8 cellular contexts compared by ENCODE assay signal in genomic region chr15:64355559-64356442, GRCh38. TPM values are rescaled to one million over a fixed set of nuclear protein-coding genes. Genes with fewer than 3 reads are reported as not detected.
DNase-seq lines count a peak whose midpoint lies in the region; ATAC-seq, FAIRE-seq and TF ChIP-seq lines count a peak whose summit lies in the region.

TSS of gene CSNK1G1 (minus strand) at chr15:64356173. CDS start at chr15:64300499, 55,674 bp downstream.

- peak within 1 kb of the TSS; percentile 73 for H2AFZ ChIP-seq in hepatocyte

- no peaks in the 10 kb centered on the region for H3K9me2 ChIP-seq in hepatocyte (replicated peaks; ENCODE audit: insufficient read depth)

- no peaks in the 10 kb centered on the region for H3K27me3 ChIP-seq in hepatocyte

- H3K9me3 ChIP-seq in hepatocyte (ENCODE audit: low read depth) = no peaks in the 10 kb centered on the region

- H3K4me1 ChIP-seq in hepatocyte (ENCODE audit: insufficient read depth) = peaks cover 5% of the 10 kb centered on the region

- peak within 1 kb of the TSS; percentile 93 for H3K27ac ChIP-seq in hepatocyte

- no peaks in the 10 kb centered on the region for H3K36me3 ChIP-seq in hepatocyte (replicated peaks; ENCODE audit: insufficient read depth, low read depth)

- peak; percentile 72 for DNase-seq in GM18507 (ENCODE audit: extremely low spot score, insufficient read length, low read depth)
- peak; percentile 92 to 97 for DNase-seq in NCI-H2081 (lab: John Stamatoyannopoulos, UW)
- DNase-seq in T1000 (lab: John Stamatoyannopoulos, UW) = peak; percentile 90
- peak; percentile 99 for DNase-seq in astrocyte of the hippocampus (ENCODE audit: low read depth, low spot score)
- DNase-seq in hepatocyte (ENCODE audit: low spot score) = peak; percentile 98
- DNase-seq in renal cortical epithelial cell (ENCODE audit: low read depth) = peak; percentile 95
- DNase-seq in D721Med (ENCODE audit: insufficient read length, low spot score) = no peak

- 2% methylated on average over 31 of the region's 55 CpGs for WGBS in hepatocyte (ENCODE audit: low lambda C conversion rate, missing lambda C conversion rate)

- H3K79me2 ChIP-seq in hepatocyte = peaks cover 48% of the 10 kb centered on the region

- TF ChIP-seq CTCF in hepatocyte (IDR thresholded peaks at IDR 0.05; ENCODE audit: poor library complexity) (no peak), D721Med (IDR thresholded peaks at IDR 0.05; ENCODE audit: insufficient read depth, missing control alignments) (no peak)

- peak; percentile 85 for ATAC-seq in HG03025 (IDR thresholded peaks at IDR 0.05; ENCODE audit: low FRiP score, unreplicated experiment)

- H4K20me1 ChIP-seq in hepatocyte (ENCODE audit: insufficient read depth, poor library complexity, severe bottlenecking) = peaks cover 3% of the 10 kb centered on the region

- peak within 1 kb of the TSS; percentile 99 for H3K4me3 ChIP-seq in hepatocyte

- H3K4me2 ChIP-seq in hepatocyte = peak within 1 kb of the TSS; percentile 97

- FAIRE-seq in GM18507 (lab: Jason Lieb, UNC) = peak; percentile 95
- FAIRE-seq in D721Med (lab: Jason Lieb, UNC) = no peak

RNA-seq across cellular contexts. Expression of gene CSNK1G1, which starts in this region (rescaled TPM):
- total RNA-seq in hepatocyte (16.2 and 18.1 TPM in 2 replicates), renal cortical epithelial cell (28.1 and 53.5 TPM in 2 replicates)
- 7.7 and 8.5 TPM in 2 replicates for polyA plus RNA-seq in hepatocyte
